ENCODE assay signal across 23 cellular contexts in genomic region chr13:111076156-111077013, GRCh38. TPM values are rescaled to one million over a fixed set of nuclear protein-coding genes. Genes with fewer than 3 reads are reported as not detected.
A peak's percentile ranks its signal among the peaks of the same experiment; 100 is the strongest.
DNase-seq lines count a peak whose midpoint lies in the region; ATAC-seq and TF ChIP-seq lines count a peak whose summit lies in the region.
"Had no signal": no experiment of that assay in that cellular context is flagged by ENCODE, and none has a peak within 500 bp of the region (broad histone marks: within the 10 kb centered on the region; RNA-seq: fewer than 3 reads in every experiment).

No MANE protein-coding gene starts in this region.

- peak overlapping the region; percentile 97 for H3K23ac ChIP-seq in neuronal stem cell (ENCODE audit: low read depth, low read length, poor library complexity)

- H3K9me3 ChIP-seq in esophagus muscularis mucosa (peaks cover 0 to 24% (median 13%) of the 10 kb centered on the region in 4 donors), neuronal stem cell (replicated peaks in 1 of 2; ENCODE audit: control insufficient read depth in 2 of 2, insufficient read depth in 1 of 2, low read depth in 1 of 2, low read length in 2 of 2) (peaks cover 6 to 11% of the 10 kb centered on the region in 2 donors)
- H3K9me3 ChIP-seq: prostate gland had no signal

- H3K27me3 Mint-ChIP-seq in activated T-helper 2 cell treated with anti-CD3 and anti-CD28 coated beads, Interferon-gamma antibody, Interleukin-2, Interleukin-4, amounts not matched to agents 10 μg/mL and 5 μg/mL and 100 μg/mL, durations not matched to agents 14 hours and 24 hours and 36 hours (ENCODE audit: low read depth), result peaks cover 5% of the 10 kb centered on the region
- H3K27me3 Mint-ChIP-seq: memory B cell had no signal

- H2BK12ac ChIP-seq in neuronal stem cell (ENCODE audit: low read length), result peak overlapping the region; percentile 58

- H2BK5ac ChIP-seq in neuronal stem cell (ENCODE audit: low read length), result peak overlapping the region; percentile 75

- peak overlapping the region; percentile 58 for H2AFZ ChIP-seq in neuronal stem cell (ENCODE audit: low read length)

- TF ChIP-seq CTCF in HFF-Myc (IDR thresholded peaks at IDR 0.05; ENCODE audit: low read depth, low read length, missing control alignments) (peak; percentile 21), esophagus muscularis mucosa (IDR thresholded peaks at IDR 0.05) (no peak)

- H4K91ac ChIP-seq in neuronal stem cell (ENCODE audit: low read depth, low read length, poor library complexity), result no peak overlapping the region

- no peak overlapping the region for H3K4me2 ChIP-seq in neuronal stem cell (ENCODE audit: insufficient read depth, low read length, poor library complexity, severe bottlenecking)

- H3K4me1 Mint-ChIP-seq in activated T-helper 2 cell treated with anti-CD3 and anti-CD28 coated beads, Interferon-gamma antibody, Interleukin-2, Interleukin-4, amounts not matched to agents 10 μg/mL and 5 μg/mL and 100 μg/mL, durations not matched to agents 14 hours and 24 hours and 36 hours (ENCODE audit: low read depth), result no peaks in the 10 kb centered on the region
- H3K4me1 Mint-ChIP-seq: activated CD4-positive, alpha-beta T cell treated with anti-CD3 and anti-CD28 coated beads, Interleukin-2, amount 10 ng/mL, durations not matched to agents 24 days and 14 days; brain; memory B cell had no signal

- no peak overlapping the region for H3K27ac Mint-ChIP-seq in activated T-helper 2 cell treated with anti-CD3 and anti-CD28 coated beads, Interferon-gamma antibody, Interleukin-2, Interleukin-4, amounts not matched to agents 10 μg/mL and 5 μg/mL and 100 μg/mL, durations not matched to agents 14 hours and 24 hours and 36 hours
- H3K27ac Mint-ChIP-seq: activated CD4-positive, alpha-beta T cell treated with anti-CD3 and anti-CD28 coated beads, Interleukin-2, amount 10 ng/mL, durations not matched to agents 24 days and 14 days; activated CD8-positive, alpha-beta memory T cell treated with anti-CD3 and anti-CD28 coated beads, Interleukin-2, amount 10 ng/mL, durations not matched to agents 7 days and 5 days; brain; memory B cell; stimulated activated naive CD8-positive, alpha-beta T cell treated with anti-CD3 and anti-CD28 coated beads, Interleukin-15, Interleukin-2, amounts not matched to agents 100 ng/mL and 50 ng/mL, for 24 hours had no signal

- peak overlapping the region; percentile 38 for H3K18ac ChIP-seq in neuronal stem cell (ENCODE audit: low read length)

- no peak for TF ChIP-seq EP300 in esophagus muscularis mucosa (IDR thresholded peaks at IDR 0.05)

- H3K9ac ChIP-seq in neuronal stem cell (ENCODE audit: low read depth, low read length, poor library complexity), result peak overlapping the region; percentile 44

- intact Hi-C loops in esophagus muscularis mucosa (cut with DNase I), result no loop called here
- intact Hi-C loops in activated T-helper 2 cell treated with anti-CD3 and anti-CD28 coated beads, Interferon-gamma antibody, Interleukin-2, Interleukin-4, amounts not matched to agents 10 μg/mL and 5 μg/mL and 100 μg/mL, durations not matched to agents 14 hours and 24 hours and 36 hours (cut with micrococcal nuclease), result no loop called here

- H3K27me3 ChIP-seq in esophagus muscularis mucosa (peaks cover 0 to 4% (median 0%) of the 10 kb centered on the region in 4 donors), neuronal stem cell (ENCODE audit: control insufficient read depth in 3 of 3, insufficient read depth in 3 of 3, low read depth in 1 of 3, low read length in 3 of 3) (no peaks in the 10 kb centered on the region)

- H3K4ac ChIP-seq in neuronal stem cell (ENCODE audit: low read length), result no peak overlapping the region

- H2BK120ac ChIP-seq in neuronal stem cell (ENCODE audit: low read depth, low read length), result peak overlapping the region; percentile 72

- no peaks in the 10 kb centered on the region for H3K36me3 Mint-ChIP-seq in activated T-helper 2 cell treated with anti-CD3 and anti-CD28 coated beads, Interferon-gamma antibody, Interleukin-2, Interleukin-4, amounts not matched to agents 10 μg/mL and 5 μg/mL and 100 μg/mL, durations not matched to agents 14 hours and 24 hours and 36 hours (ENCODE audit: low read depth)
- H3K36me3 Mint-ChIP-seq: brain had no signal

- H3K27ac ChIP-seq in esophagus muscularis mucosa (replicated peaks in 1 of 4) (no peak overlapping the region), neuronal stem cell (replicated peaks; ENCODE audit: low read length) (no peak overlapping the region)
- H3K27ac ChIP-seq: prostate gland had no signal

- H3K9me3 Mint-ChIP-seq in activated T-helper 2 cell treated with anti-CD3 and anti-CD28 coated beads, Interferon-gamma antibody, Interleukin-2, Interleukin-4, amounts not matched to agents 10 μg/mL and 5 μg/mL and 100 μg/mL, durations not matched to agents 14 hours and 24 hours and 36 hours, result peaks cover 29% of the 10 kb centered on the region

- H2BK15ac ChIP-seq in neuronal stem cell (ENCODE audit: low read length), result no peak overlapping the region

- peak overlapping the region; percentile 98 for H3K14ac ChIP-seq in neuronal stem cell (ENCODE audit: low read length)

- H3K4me1 ChIP-seq in esophagus muscularis mucosa (no peaks in the 10 kb centered on the region), neuronal stem cell (ENCODE audit: control insufficient read depth in 2 of 2, insufficient read depth in 1 of 2, low read depth in 1 of 2, low read length in 2 of 2) (peaks cover 0 to 4% of the 10 kb centered on the region in 2 donors)
- H3K4me1 ChIP-seq: prostate gland had no signal

- no peaks in the 10 kb centered on the region for H3K36me3 ChIP-seq in esophagus muscularis mucosa
- H3K36me3 ChIP-seq in neuronal stem cell (replicated peaks in 1 of 2; ENCODE audit: control insufficient read depth in 2 of 2, insufficient read depth in 2 of 2, low read length in 2 of 2), result no peaks in the 10 kb centered on the region
- H3K36me3 ChIP-seq: prostate gland had no signal

- H3K4me3 ChIP-seq in HFF-Myc (replicated peaks; ENCODE audit: low read depth, low read length) (no peak overlapping the region), esophagus muscularis mucosa (no peak overlapping the region), neuronal stem cell (ENCODE audit: low read length in 2 of 2) (peak overlapping the region in 1 of 2 donors; percentile 14)
- H3K4me3 ChIP-seq: prostate gland had no signal

- no peak for ATAC-seq in HG03196 (IDR thresholded peaks at IDR 0.05; ENCODE audit: unreplicated experiment)
- ATAC-seq: activated CD8-positive, alpha-beta memory T cell treated with anti-CD3 and anti-CD28 coated beads, Interleukin-2, amount 10 ng/mL, durations not matched to agents 7 days and 5 days; PC-3; Right ventricle myocardium inferior had no signal

- H4K8ac ChIP-seq in neuronal stem cell (ENCODE audit: low read depth, low read length), result peak overlapping the region; percentile 65

- 80% methylated on average over 4 of the region's 11 CpGs for WGBS in esophagus muscularis mucosa
- no CpG with 5 or more reads among the region's 11 CpGs for WGBS in neuronal stem cell (ENCODE audit: extremely low coverage in 2 of 2, insufficient read length in 2 of 2, insufficient replicate concordance in 1 of 2), 2 donors

- DNase-seq in D341Med (ENCODE audit: low spot score) (peak; percentile 4), HFF-Myc (ENCODE audit: extremely low read depth, low read depth) (no peak), esophagus muscularis mucosa (ENCODE audit: extremely low spot score) (peak; percentile 57), neuronal stem cell (ENCODE audit: low spot score) (no peak), amniotic stem cell (lab: John Stamatoyannopoulos, UW) (no peak)
- DNase-seq in activated T-helper 2 cell treated with anti-CD3 and anti-CD28 coated beads, Interferon-gamma antibody, Interleukin-2, Interleukin-4, amounts not matched to agents 10 μg/mL and 5 μg/mL and 100 μg/mL, durations not matched to agents 14 hours and 24 hours and 36 hours (ENCODE audit: low spot score), result no peak
- DNase-seq: activated CD4-positive, alpha-beta T cell treated with anti-CD3 and anti-CD28 coated beads, Interleukin-2, amount 10 ng/mL, durations not matched to agents 24 days and 14 days; activated CD8-positive, alpha-beta memory T cell treated with anti-CD3 and anti-CD28 coated beads, Interleukin-2, amount 10 ng/mL, durations not matched to agents 7 days and 5 days; activated naive CD4-positive, alpha-beta T cell; activated T-cell treated with anti-CD3 and anti-CD28 coated beads, Interleukin-2, amount 50 U/mL, for 48 hours; foreskin fibroblast; GDM1; NCI-H1105 treated with DMSO at 0.1 percent for 48 hours; NCI-H1930; NCI-H526; NK-92 treated with Interleukin-12 subunit alpha and Interleukin-12 subunit beta, amount 100 ng/mL, for 24 hours; PC-3 had no signal

- H3K4me3 Mint-ChIP-seq in activated T-helper 2 cell treated with anti-CD3 and anti-CD28 coated beads, Interferon-gamma antibody, Interleukin-2, Interleukin-4, amounts not matched to agents 10 μg/mL and 5 μg/mL and 100 μg/mL, durations not matched to agents 14 hours and 24 hours and 36 hours (ENCODE audit: low read depth), result no peak overlapping the region
- H3K4me3 Mint-ChIP-seq: activated CD4-positive, alpha-beta T cell treated with anti-CD3 and anti-CD28 coated beads, Interleukin-2, amount 10 ng/mL, durations not matched to agents 24 days and 14 days; activated CD8-positive, alpha-beta memory T cell treated with anti-CD3 and anti-CD28 coated beads, Interleukin-2, amount 10 ng/mL, durations not matched to agents 7 days and 5 days; brain; memory B cell; stimulated activated naive CD8-positive, alpha-beta T cell treated with anti-CD3 and anti-CD28 coated beads, Interleukin-15, Interleukin-2, amounts not matched to agents 100 ng/mL and 50 ng/mL, for 24 hours had no signal

- peak overlapping the region; percentile 75 for H2AK5ac ChIP-seq in neuronal stem cell (ENCODE audit: low read depth, low read length)

- TF ChIP-seq POLR2A in esophagus muscularis mucosa (IDR thresholded peaks at IDR 0.05; ENCODE audit: low read depth), result no peak

- no peaks in the 10 kb centered on the region for H3K79me1 ChIP-seq in neuronal stem cell (ENCODE audit: low read depth, low read length)

RNA-seq across cellular contexts. Expression of gene ARHGEF7, which starts 38.7 kb away (rescaled TPM):
- 10 to 100 TPM; 36.0 to 53.6 (median 45.1) TPM for total RNA-seq in esophagus muscularis mucosa
- 43.9 TPM for polyA plus RNA-seq in neuronal stem cell (2013, experiment 1 of 2)
- 44.8 TPM for polyA plus RNA-seq in neuronal stem cell (2013, experiment 2 of 2)
- 65.7 and 76.0 TPM in 2 replicates for total RNA-seq in activated T-helper 2 cell treated with anti-CD3 and anti-CD28 coated beads, Interferon-gamma antibody, Interleukin-2, Interleukin-4, amounts not matched to agents 10 μg/mL and 5 μg/mL and 100 μg/mL, durations not matched to agents 14 hours and 24 hours and 36 hours

Comparison
In these comparisons a context has a peak if more than half of its experiments do, and no peak if none do; other contexts are left out.
1. DNase-seq: peak in D341Med (single experiment) and esophagus muscularis mucosa (single experiment); none in HFF-Myc (single experiment), neuronal stem cell (single experiment), activated T-helper 2 cell treated with anti-CD3 and anti-CD28 coated beads, Interferon-gamma antibody, Interleukin-2, Interleukin-4, amounts not matched to agents 10 μg/mL and 5 μg/mL and 100 μg/mL, durations not matched to agents 14 hours and 24 hours and 36 hours (single experiment) and amniotic stem cell (single experiment).